Comparison of ENCODE assay signal across 15 cellular contexts in the genomic region with DNA sequence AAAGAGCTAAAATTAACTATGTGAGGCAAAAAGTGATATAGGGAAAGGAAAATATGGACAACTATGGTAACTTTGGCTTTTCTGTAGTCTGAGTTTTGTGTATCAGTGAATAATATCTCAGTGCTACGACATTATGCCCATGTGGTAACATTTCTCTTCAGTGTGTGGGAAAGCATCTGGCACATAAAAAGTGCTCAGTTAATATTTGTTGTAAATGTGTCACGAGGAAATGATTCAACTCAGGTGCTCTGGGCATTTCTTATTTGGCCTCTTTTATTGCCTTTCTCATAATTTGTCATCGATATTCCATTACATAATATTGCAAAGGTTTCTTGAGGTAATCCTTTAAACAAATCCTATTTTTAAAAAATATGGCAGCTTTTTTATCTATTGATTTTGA. TPM values are rescaled to one million over a fixed set of nuclear protein-coding genes. Genes with fewer than 3 reads are reported as not detected.
DNase-seq lines count a peak whose midpoint lies in the region; FAIRE-seq and TF ChIP-seq lines count a peak whose summit lies in the region.
"Had no signal": no experiment of that assay in that cellular context is flagged by ENCODE, and none has a peak within 500 bp of the region (broad histone marks: within the 10 kb centered on the region; RNA-seq: fewer than 3 reads in every experiment).

No MANE protein-coding gene starts in this region.

- H3K27ac Mint-ChIP-seq in astrocyte (ENCODE audit: unreplicated experiment) (no peak overlapping the region), HFFc6 (no peak overlapping the region)
- H3K27ac Mint-ChIP-seq in T-helper 2 cell treated with Interferon-gamma antibody and Interleukin-4, amounts not matched to agents 5 μg/mL and 100 μg/mL, for 36 hours: no peak overlapping the region
- H3K27ac Mint-ChIP-seq in activated CD4-positive, alpha-beta T cell treated with anti-CD3 and anti-CD28 coated beads, Interleukin-2, amount 10 ng/mL, durations not matched to agents 7 days and 5 days: no peak overlapping the region
- H3K27ac Mint-ChIP-seq: GM23338 had no signal

- H3K4me1 ChIP-seq in BLaER1 (peaks cover 71% of the 10 kb centered on the region), MM.1S (ENCODE audit: low read length) (peaks cover 31% of the 10 kb centered on the region), astrocyte (ENCODE audit: insufficient read depth, low read length) (no peaks in the 10 kb centered on the region), keratinocyte (ENCODE audit: control insufficient read depth, extremely low read depth, insufficient read depth, low read length) (peaks cover 12% of the 10 kb centered on the region)
- H3K4me1 ChIP-seq: SJSA1 had no signal

- FAIRE-seq in astrocyte (lab: Jason Lieb, UNC): peak; percentile 70
- no peak for FAIRE-seq in keratinocyte (lab: Jason Lieb, UNC)

- H3K4me2 ChIP-seq in BLaER1 (peak overlapping the region; percentile 72), MM.1S (ENCODE audit: low read depth, low read length) (peak overlapping the region; percentile 27; the same call in 1 of the 2 replicates), astrocyte (ENCODE audit: low read length) (no peak overlapping the region), keratinocyte (ENCODE audit: control insufficient read depth, extremely low read depth, insufficient read depth, low read depth, low read length) (no peak overlapping the region)
- H3K4me2 ChIP-seq: GM23338 had no signal

- no peaks in the 10 kb centered on the region for H3K9me1 ChIP-seq in keratinocyte (ENCODE audit: control insufficient read depth, extremely low read depth, insufficient read depth, low read length)

- no peaks in the 10 kb centered on the region for H3K9me3 ChIP-seq in BLaER1
- no peaks in the 10 kb centered on the region for H3K9me3 ChIP-seq in MM.1S (replicated peaks; ENCODE audit: insufficient read depth, low read length)
- H3K9me3 ChIP-seq in astrocyte (ENCODE audit: insufficient read depth, low read depth, low read length): no peaks in the 10 kb centered on the region
- no peaks in the 10 kb centered on the region for H3K9me3 ChIP-seq in keratinocyte (ENCODE audit: control insufficient read depth, low read depth, low read length)
- no peaks in the 10 kb centered on the region for H3K9me3 ChIP-seq in MG63
- H3K9me3 ChIP-seq: Caco-2, SJSA1 had no signal

- H3K4me3 Mint-ChIP-seq in astrocyte (ENCODE audit: unreplicated experiment) (no peak overlapping the region), HFFc6 (no peak overlapping the region)
- H3K4me3 Mint-ChIP-seq in T-helper 2 cell treated with Interferon-gamma antibody and Interleukin-4, amounts not matched to agents 5 μg/mL and 100 μg/mL, for 36 hours: no peak overlapping the region
- H3K4me3 Mint-ChIP-seq in activated CD4-positive, alpha-beta T cell treated with anti-CD3 and anti-CD28 coated beads, Interleukin-2, amount 10 ng/mL, durations not matched to agents 7 days and 5 days: no peak overlapping the region
- H3K4me3 Mint-ChIP-seq: GM23338 had no signal

- H3K27ac ChIP-seq in BLaER1: peak overlapping the region; percentile 70
- H3K27ac ChIP-seq in MM.1S (ENCODE audit: low read length): peak overlapping the region; percentile 33; the same call in 1 of the 2 replicates
- H3K27ac ChIP-seq in astrocyte (ENCODE audit: low read depth, low read length): no peak overlapping the region
- H3K27ac ChIP-seq in keratinocyte (ENCODE audit: control insufficient read depth, insufficient read depth, low read length): peak overlapping the region; percentile 49
- H3K27ac ChIP-seq: SJSA1 had no signal

- CTCF ChIA-PET in activated CD4-positive, alpha-beta T cell treated with anti-CD3 and anti-CD28 coated beads, Interleukin-2, amount 10 ng/mL, durations not matched to agents 7 days and 5 days (lab: Charles Lee): interaction anchor here (1.2 kb wide), 1 partner anchor 11 kb away, joined by 3 read pairs; no protein-coding TSS in a partner anchor

- peaks cover 12% of the 10 kb centered on the region; the same call in 1 of the 2 replicates for H3F3A ChIP-seq in MM.1S (ENCODE audit: insufficient read depth, low read length)

- no peaks in the 10 kb centered on the region for H3K36me3 Mint-ChIP-seq in astrocyte (ENCODE audit: low read depth, unreplicated experiment)
- H3K36me3 Mint-ChIP-seq in HFFc6 (ENCODE audit: low read depth): 0 out of 2 replicates have a peak, but pooled peaks cover 5% of the 10 kb centered on the region
- peaks cover 19% of the 10 kb centered on the region for H3K36me3 Mint-ChIP-seq in T-helper 2 cell treated with Interferon-gamma antibody and Interleukin-4, amounts not matched to agents 5 μg/mL and 100 μg/mL, for 36 hours (ENCODE audit: low read depth)
- peaks cover 24% of the 10 kb centered on the region for H3K36me3 Mint-ChIP-seq in activated CD4-positive, alpha-beta T cell treated with anti-CD3 and anti-CD28 coated beads, Interleukin-2, amount 10 ng/mL, durations not matched to agents 7 days and 5 days (ENCODE audit: low read depth)

- H4K20me1 ChIP-seq in BLaER1 (peaks cover 18% of the 10 kb centered on the region), MM.1S (ENCODE audit: insufficient read depth, low read length) (no peaks in the 10 kb centered on the region), astrocyte (ENCODE audit: insufficient read depth, low read length) (no peaks in the 10 kb centered on the region), keratinocyte (ENCODE audit: control insufficient read depth, extremely low read depth, insufficient read depth, low read length) (no peaks in the 10 kb centered on the region)

- H3K27me3 ChIP-seq in BLaER1: peaks cover 10% of the 10 kb centered on the region; the same call in 1 of the 2 replicates
- no peaks in the 10 kb centered on the region for H3K27me3 ChIP-seq in MM.1S (replicated peaks; ENCODE audit: insufficient read depth, low read length)
- no peaks in the 10 kb centered on the region for H3K27me3 ChIP-seq in astrocyte (ENCODE audit: insufficient read depth, low read length)
- no peaks in the 10 kb centered on the region for H3K27me3 ChIP-seq in keratinocyte (ENCODE audit: control insufficient read depth, extremely low read depth, insufficient read depth, low read length)
- H3K27me3 ChIP-seq in MG63: no peaks in the 10 kb centered on the region
- H3K27me3 ChIP-seq: SJSA1 had no signal

- dilution Hi-C loops in keratinocyte (cut with MboI; ENCODE audit: extremely low pct_ligation_motif_present, low sequenced_read_pairs): no loop called here

- POLR2A ChIA-PET in activated CD4-positive, alpha-beta T cell treated with anti-CD3 and anti-CD28 coated beads, Interleukin-2, amount 10 ng/mL, durations not matched to agents 7 days and 5 days (lab: Charles Lee): no interaction called here

- H3K79me2 ChIP-seq in MM.1S (ENCODE audit: low read length) (no peaks in the 10 kb centered on the region), astrocyte (ENCODE audit: insufficient read depth, low read length) (no peaks in the 10 kb centered on the region), keratinocyte (ENCODE audit: control insufficient read depth, insufficient read depth, low read length) (no peaks in the 10 kb centered on the region)

- H3K4me1 Mint-ChIP-seq in astrocyte (ENCODE audit: low read depth, unreplicated experiment): peaks cover 5% of the 10 kb centered on the region
- H3K4me1 Mint-ChIP-seq in HFFc6 (ENCODE audit: low read depth): peaks cover 15% of the 10 kb centered on the region
- peaks cover 23% of the 10 kb centered on the region for H3K4me1 Mint-ChIP-seq in T-helper 2 cell treated with Interferon-gamma antibody and Interleukin-4, amounts not matched to agents 5 μg/mL and 100 μg/mL, for 36 hours (ENCODE audit: low read depth)
- H3K4me1 Mint-ChIP-seq in activated CD4-positive, alpha-beta T cell treated with anti-CD3 and anti-CD28 coated beads, Interleukin-2, amount 10 ng/mL, durations not matched to agents 7 days and 5 days: peaks cover 32% of the 10 kb centered on the region

- DNase-seq in MM.1S (no peak), astrocyte (ENCODE audit: low read depth) (no peak), keratinocyte (ENCODE audit: low read depth, low spot score) (peak; percentile 32), MG63 (no peak), HFFc6 (no peak)
- DNase-seq in T-helper 2 cell treated with Interferon-gamma antibody and Interleukin-4, amounts not matched to agents 5 μg/mL and 100 μg/mL, for 36 hours (ENCODE audit: low spot score): no peak
- no peak for DNase-seq in activated CD4-positive, alpha-beta T cell treated with anti-CD3 and anti-CD28 coated beads, Interleukin-2, amount 10 ng/mL, durations not matched to agents 7 days and 5 days
- DNase-seq: Caco-2, NCI-H1105, NCI-H1694 treated with DMSO at 0.1 percent for 48 hours, NCI-H446 treated with DMSO at 0.1 percent for 48 hours, NCI-H748 treated with DMSO at 0.1 percent for 48 hours had no signal

- no peaks in the 10 kb centered on the region for H3K9me2 ChIP-seq in MM.1S (replicated peaks; ENCODE audit: insufficient read depth, low read length)

- H3K9me3 Mint-ChIP-seq in astrocyte (ENCODE audit: unreplicated experiment) (no peaks in the 10 kb centered on the region), HFFc6 (no peaks in the 10 kb centered on the region)
- no peaks in the 10 kb centered on the region for H3K9me3 Mint-ChIP-seq in T-helper 2 cell treated with Interferon-gamma antibody and Interleukin-4, amounts not matched to agents 5 μg/mL and 100 μg/mL, for 36 hours
- no peaks in the 10 kb centered on the region for H3K9me3 Mint-ChIP-seq in activated CD4-positive, alpha-beta T cell treated with anti-CD3 and anti-CD28 coated beads, Interleukin-2, amount 10 ng/mL, durations not matched to agents 7 days and 5 days
- H3K9me3 Mint-ChIP-seq: GM23338 had no signal

- H3K27me3 Mint-ChIP-seq in astrocyte (ENCODE audit: low read depth, unreplicated experiment): no peaks in the 10 kb centered on the region
- no peaks in the 10 kb centered on the region for H3K27me3 Mint-ChIP-seq in HFFc6 (ENCODE audit: insufficient read depth)
- H3K27me3 Mint-ChIP-seq in T-helper 2 cell treated with Interferon-gamma antibody and Interleukin-4, amounts not matched to agents 5 μg/mL and 100 μg/mL, for 36 hours (ENCODE audit: low read depth): no peaks in the 10 kb centered on the region
- H3K27me3 Mint-ChIP-seq in activated CD4-positive, alpha-beta T cell treated with anti-CD3 and anti-CD28 coated beads, Interleukin-2, amount 10 ng/mL, durations not matched to agents 7 days and 5 days: no peaks in the 10 kb centered on the region

- H3K9ac ChIP-seq in BLaER1 (no peak overlapping the region), MM.1S (ENCODE audit: low read length) (no peak overlapping the region), astrocyte (ENCODE audit: low read length) (no peak overlapping the region), keratinocyte (ENCODE audit: control insufficient read depth, extremely low read depth, insufficient read depth, low read length) (no peak overlapping the region)

- no peak overlapping the region for H2AFZ ChIP-seq in MM.1S (ENCODE audit: low read length)
- H2AFZ ChIP-seq in astrocyte (ENCODE audit: low read depth, low read length): no peak overlapping the region
- no peak overlapping the region for H2AFZ ChIP-seq in keratinocyte (ENCODE audit: control insufficient read depth, low read length)
- H2AFZ ChIP-seq: GM23338 had no signal

- TF ChIP-seq CTCF in MM.1S (IDR thresholded peaks at IDR 0.05; ENCODE audit: low read length): no peak
- no peak for TF ChIP-seq CTCF in astrocyte (IDR thresholded peaks at IDR 0.05; ENCODE audit: insufficient read depth, low read depth, low read length)
- no peak for TF ChIP-seq CTCF in keratinocyte (optimal IDR thresholded peaks at IDR 0.05 in 1 of 3, IDR thresholded peaks at IDR 0.05 in 1 of 3, conservative IDR thresholded peaks at IDR 0.05 in 1 of 3; ENCODE audit: extremely low read depth in 1 of 3, insufficient read depth in 2 of 3, low read length in 3 of 3)
- no peak for TF ChIP-seq CTCF in HFFc6 (IDR thresholded peaks at IDR 0.05)

- H3K4me3 ChIP-seq in BLaER1 (no peak overlapping the region), MM.1S (ENCODE audit: low read length) (no peak overlapping the region), astrocyte (ENCODE audit: insufficient read depth, low read depth, low read length) (no peak overlapping the region), keratinocyte (ENCODE audit: control insufficient read depth in 2 of 3, extremely low read depth in 1 of 3, insufficient read depth in 2 of 3, low read depth in 1 of 3, low read length in 3 of 3) (no peak overlapping the region), MG63 (no peak overlapping the region)
- H3K4me3 ChIP-seq: GM23338, SJSA1 had no signal

- H3K36me3 ChIP-seq in BLaER1: peaks cover 65% of the 10 kb centered on the region
- no peaks in the 10 kb centered on the region for H3K36me3 ChIP-seq in MM.1S (replicated peaks; ENCODE audit: insufficient read depth, low read length)
- H3K36me3 ChIP-seq in astrocyte (ENCODE audit: insufficient read depth, low read length): peaks cover 4% of the 10 kb centered on the region
- peaks cover 8 to 12% of the 10 kb centered on the region in 2 experiments for H3K36me3 ChIP-seq in keratinocyte (ENCODE audit: control insufficient read depth in 2 of 2, extremely low read depth in 1 of 2, insufficient read depth in 2 of 2, low read length in 2 of 2)
- peaks cover 13% of the 10 kb centered on the region for H3K36me3 ChIP-seq in MG63

RNA-seq across cellular contexts. Expression of a gene that starts 17.6 kb away (rescaled TPM):
- 16.1 and 22.0 TPM in 2 replicates for total RNA-seq in astrocyte
- 10.6 to 18.3 TPM (median 17.0 TPM) in 3 replicates for polyA plus RNA-seq in keratinocyte
- 119 TPM for polyA plus RNA-seq in keratinocyte (2011; ENCODE audit: low read depth)
- 6.4 and 8.5 TPM in 2 replicates for polyA plus RNA-seq in keratinocyte (2011; cell fraction: cytosol; rRNA removed)
- polyA plus RNA-seq in keratinocyte (2011; cell fraction: nucleus; rRNA removed): 40.9 and 52.9 TPM in 2 replicates
- 10.6 and 27.9 TPM in 2 replicates for polyA plus RNA-seq in keratinocyte (2012; ENCODE audit: low replicate concordance)
- 3.0 to 11.9 TPM (median 10.8 TPM) in 3 replicates for polyA minus RNA-seq in keratinocyte
- polyA minus RNA-seq in keratinocyte (2011; cell fraction: cytosol; rRNA and poly(A)+ RNA removed): 6.3 TPM
- 17.2 and 27.0 TPM in 2 replicates for polyA minus RNA-seq in keratinocyte (2011; cell fraction: nucleus; rRNA and poly(A)+ RNA removed)
- 9.6 and 38.4 TPM in 2 replicates for total RNA-seq in MG63 (2014; rRNA removed; shearing (Covaris generic); ENCODE audit: low replicate concordance)
- total RNA-seq in HFFc6 (2021; fragmentation: NEBNext Ultra II Directional; extraction: Animal tissue kit (Norgen Biotek cat#: 25700)): 10 to 100 TPM in 3 of 6 experiments, 1 to 10 TPM in 3; 9.1 to 11.0 (median 10.1) TPM
- 10 to 100 TPM; 32.5 to 35.0 TPM for total RNA-seq in activated CD4-positive, alpha-beta T cell treated with anti-CD3 and anti-CD28 coated beads, Interleukin-2, amount 10 ng/mL, durations not matched to agents 7 days and 5 days

RNA-seq across cellular contexts. Expression of a gene that starts 17.7 kb away (rescaled TPM):
- 16.6 and 17.0 TPM in 2 replicates for total RNA-seq in astrocyte
- 11.9 to 20.8 TPM (median 19.0 TPM) in 3 replicates for polyA plus RNA-seq in keratinocyte
- 33.4 TPM for polyA plus RNA-seq in keratinocyte (2011; ENCODE audit: low read depth)
- polyA plus RNA-seq in keratinocyte (2011; cell fraction: cytosol; rRNA removed): 8.7 and 15.4 TPM in 2 replicates
- 24.0 and 25.2 TPM in 2 replicates for polyA plus RNA-seq in keratinocyte (2011; cell fraction: nucleus; rRNA removed)
- 13.4 and 14.5 TPM in 2 replicates for polyA plus RNA-seq in keratinocyte (2012; ENCODE audit: low replicate concordance)
- polyA minus RNA-seq in keratinocyte: 9.7 to 20.4 TPM (median 13.1 TPM) in 3 replicates
- 5.8 TPM for polyA minus RNA-seq in keratinocyte (2011; cell fraction: cytosol; rRNA and poly(A)+ RNA removed)
- 12.9 and 18.8 TPM in 2 replicates for polyA minus RNA-seq in keratinocyte (2011; cell fraction: nucleus; rRNA and poly(A)+ RNA removed)
- total RNA-seq in MG63 (2014; rRNA removed; shearing (Covaris generic); ENCODE audit: low replicate concordance): 14.6 and 38.0 TPM in 2 replicates
- total RNA-seq in HFFc6 (2021; fragmentation: NEBNext Ultra II Directional; extraction: Animal tissue kit (Norgen Biotek cat#: 25700)): 10 to 100 TPM in 4 of 6 experiments, 1 to 10 TPM in 2; 9.2 to 13.8 (median 10.2) TPM
- 10 to 100 TPM; 20.2 to 22.2 TPM for total RNA-seq in activated CD4-positive, alpha-beta T cell treated with anti-CD3 and anti-CD28 coated beads, Interleukin-2, amount 10 ng/mL, durations not matched to agents 7 days and 5 days

Comparison
In these comparisons a context has a peak if more than half of its experiments do, and no peak if none do; other contexts are left out.
1. H3K4me2 ChIP-seq: peak in BLaER1 (single experiment) and MM.1S (single experiment); none in astrocyte (single experiment) and keratinocyte (single experiment).